15 cellular contexts compared by ENCODE assay signal in genomic region chr20:64076061-64076997, GRCh38. TPM values are rescaled to one million over a fixed set of nuclear protein-coding genes. Genes with fewer than 3 reads are reported as not detected.
A peak's percentile ranks its signal among the peaks of the same experiment; 100 is the strongest.
DNase-seq lines count a peak whose midpoint lies in the region; ATAC-seq and TF ChIP-seq lines count a peak whose summit lies in the region.
"Had no signal": no experiment of that assay in that cellular context is flagged by ENCODE, and none has a peak within 500 bp of the region (broad histone marks: within the 10 kb centered on the region; RNA-seq: fewer than 3 reads in every experiment).

No MANE protein-coding gene starts in this region.

- 93 to 95% methylated on average over 19 to 22 of the region's 22 CpGs for WGBS in heart right ventricle, 2 donors
- 72% methylated on average over 3 of the region's 22 CpGs for WGBS in right lobe of liver (ENCODE audit: insufficient coverage, low coverage, low lambda C conversion rate, missing lambda C conversion rate)
- WGBS in thymus, result 82% methylated on average over 20 of the region's 22 CpGs

- H3K27ac Mint-ChIP-seq in T-helper 17 cell, result peak overlapping the region; percentile 90

- no peak for TF ChIP-seq POLR2A in right lobe of liver (IDR thresholded peaks at IDR 0.05)

- H3K4me3 ChIP-seq in heart right ventricle, result peak overlapping the region in 5 of 10 donors; percentile 75 to 94 (median 85)
- peak overlapping the region in 2 of 3 donors; percentile 58 to 63 for H3K4me3 ChIP-seq in right lobe of liver
- H3K4me3 ChIP-seq in thymus (ENCODE audit: low read length), result peak overlapping the region; percentile 83

- DNase-seq in Right ventricle myocardium inferior (ENCODE audit: missing footprints) (peak; percentile 56), heart right ventricle (no peak), T-helper 17 cell (no peak), right lobe of liver (no peak)
- DNase-seq: effector CD4-positive, alpha-beta T cell; EL; NCI-H2171; OCI-M1; stimulated activated CD4-positive, alpha-beta T cell treated with anti-CD3 and anti-CD28 coated beads, Interleukin-12 subunit alpha, Interleukin-12 subunit beta, amount 100 ng/mL, for 4 hours had no signal

- H3K4me1 Mint-ChIP-seq in T-helper 17 cell, result peaks cover 29% of the 10 kb centered on the region

- H3K36me3 ChIP-seq in heart right ventricle, result peaks cover 0 to 50% (median 0%) of the 10 kb centered on the region in 9 donors
- peaks cover 0 to 10% (median 0%) of the 10 kb centered on the region in 4 donors for H3K36me3 ChIP-seq in right lobe of liver
- peaks cover 38% of the 10 kb centered on the region for H3K36me3 ChIP-seq in thymus (ENCODE audit: control insufficient read depth, insufficient read depth)

- intact Hi-C loops in Right ventricle myocardium inferior (cut with DNase I) (no loop called here), heart right ventricle (cut with DNase I) (no loop called here), right lobe of liver (cut with DNase I) (no loop called here)

- H3K27me3 ChIP-seq in heart right ventricle (no peaks in the 10 kb centered on the region), right lobe of liver (no peaks in the 10 kb centered on the region), thymus (ENCODE audit: control insufficient read depth, insufficient read depth) (peaks cover under 1% of the 10 kb centered on the region)

- no peaks in the 10 kb centered on the region for H3K27me3 Mint-ChIP-seq in T-helper 17 cell

- H3K4me3 Mint-ChIP-seq in T-helper 17 cell, result peak overlapping the region; percentile 93
- H3K4me3 Mint-ChIP-seq: neural crest cell had no signal

- ATAC-seq in Right ventricle myocardium inferior (no peak), heart right ventricle (no peak), T-helper 17 cell (no peak), right lobe of liver (no peak), HG02870 (IDR thresholded peaks at IDR 0.05; ENCODE audit: unreplicated experiment) (no peak), HG02981 (IDR thresholded peaks at IDR 0.05; ENCODE audit: unreplicated experiment) (no peak), HG03280 (IDR thresholded peaks at IDR 0.05; ENCODE audit: unreplicated experiment) (no peak)

- H3K27ac ChIP-seq in heart right ventricle, result peak overlapping the region in 4 of 10 donors; percentile 15 to 95 (median 52)
- peak overlapping the region in 1 of 3 donors; percentile 37 for H3K27ac ChIP-seq in right lobe of liver
- peak overlapping the region; percentile 85 for H3K27ac ChIP-seq in thymus (ENCODE audit: low read depth)

- H3K4me1 ChIP-seq in heart right ventricle (peaks cover 9 to 31% (median 18%) of the 10 kb centered on the region in 9 donors), right lobe of liver (peaks cover 0 to 6% (median 0%) of the 10 kb centered on the region in 4 donors), thymus (ENCODE audit: control insufficient read depth, insufficient read depth, low read length) (peaks cover 26% of the 10 kb centered on the region)

- H3K36me3 Mint-ChIP-seq in T-helper 17 cell (ENCODE audit: low read depth), result peaks cover 3% of the 10 kb centered on the region

- TF ChIP-seq CTCF in heart right ventricle (IDR thresholded peaks at IDR 0.05) (no peak), right lobe of liver (IDR thresholded peaks at IDR 0.05) (no peak)

- H3K9me3 ChIP-seq in heart right ventricle (no peaks in the 10 kb centered on the region), T-helper 17 cell (ENCODE audit: control insufficient read depth, low read length, poor library complexity, severe bottlenecking) (no peaks in the 10 kb centered on the region), right lobe of liver (no peaks in the 10 kb centered on the region), thymus (ENCODE audit: control insufficient read depth) (peaks cover 1% of the 10 kb centered on the region)

RNA-seq across cellular contexts. Expression of gene RGS19, which starts 3.0 kb away (rescaled TPM):
- 6.6 TPM for total RNA-seq in Right ventricle myocardium inferior
- 10 to 100 TPM in 1 of 10 donors, 1 to 10 TPM in 9; 1.8 to 13.1 (median 3.3) TPM for total RNA-seq in heart right ventricle
- polyA plus RNA-seq in heart right ventricle, result 1 to 10 TPM; 4.5 to 6.4 TPM
- 10 to 100 TPM; 42.8 to 50.9 TPM for total RNA-seq in T-helper 17 cell
- total RNA-seq in right lobe of liver, result 10 to 100 TPM in 2 of 6 experiments, 1 to 10 TPM in 4; 2.6 to 10.9 (median 5.7) TPM
- 27.2 TPM for polyA plus RNA-seq in thymus

RNA-seq across cellular contexts. Expression of gene OPRL1, which starts 3.6 kb away (rescaled TPM):
- total RNA-seq in Right ventricle myocardium inferior (0.49 TPM), heart right ventricle (1 to 10 TPM in 1 of 10 donors, under 1 TPM in 9; 0.27 to 1.3 (median 0.42) TPM), T-helper 17 cell (1 to 10 TPM; 1.4 to 2.7 TPM), right lobe of liver (under 1 TPM in 5 of 6 experiments, not detected in 1; 0.13 to 0.32 (median 0.25) TPM)
- polyA plus RNA-seq in heart right ventricle (under 1 TPM; 0.19 to 0.29 TPM), thymus (1.1 TPM)

RNA-seq across cellular contexts. Expression of gene LKAAEAR1, which starts 7.9 kb away (rescaled TPM):
- total RNA-seq in Right ventricle myocardium inferior (not detected), heart right ventricle (not detected), T-helper 17 cell (not detected), right lobe of liver (not detected)
- polyA plus RNA-seq in heart right ventricle (under 1 TPM in 1 of 2 donors, not detected in 1; 0.12 TPM), thymus (0.14 TPM)
- total RNA-seq: neural crest cell had no signal

RNA-seq across cellular contexts. Expression of gene TCEA2, which starts 13.3 kb away (rescaled TPM):
- 39.0 TPM for total RNA-seq in Right ventricle myocardium inferior
- total RNA-seq in heart right ventricle, result 10 to 100 TPM; 40.8 to 51.0 (median 44.9) TPM
- polyA plus RNA-seq in heart right ventricle, result 10 to 100 TPM; 35.0 to 54.9 TPM
- total RNA-seq in T-helper 17 cell, result 10 to 100 TPM; 20.0 to 21.0 TPM
- 10 to 100 TPM; 14.8 to 45.6 (median 28.6) TPM for total RNA-seq in right lobe of liver
- 53.2 TPM for polyA plus RNA-seq in thymus

RNA-seq across cellular contexts. Expression of gene SOX18, which starts 26.9 kb away (rescaled TPM):
- 38.4 TPM for total RNA-seq in Right ventricle myocardium inferior
- 100 to 1,000 TPM in 1 of 10 donors, 10 to 100 TPM in 9; 23.5 to 129 (median 51.9) TPM for total RNA-seq in heart right ventricle
- polyA plus RNA-seq in heart right ventricle, result 10 to 100 TPM; 37.2 to 60.0 TPM
- total RNA-seq in T-helper 17 cell, result not detected
- total RNA-seq in right lobe of liver, result 1 to 10 TPM; 4.1 to 7.8 (median 5.6) TPM
- polyA plus RNA-seq in thymus, result 17.2 TPM
- total RNA-seq: activated CD8-positive, alpha-beta memory T cell treated with anti-CD3 and anti-CD28 coated beads for 36 hours; neural crest cell had no signal
